ENCODE assay signal across 25 cellular contexts in the genomic region with DNA sequence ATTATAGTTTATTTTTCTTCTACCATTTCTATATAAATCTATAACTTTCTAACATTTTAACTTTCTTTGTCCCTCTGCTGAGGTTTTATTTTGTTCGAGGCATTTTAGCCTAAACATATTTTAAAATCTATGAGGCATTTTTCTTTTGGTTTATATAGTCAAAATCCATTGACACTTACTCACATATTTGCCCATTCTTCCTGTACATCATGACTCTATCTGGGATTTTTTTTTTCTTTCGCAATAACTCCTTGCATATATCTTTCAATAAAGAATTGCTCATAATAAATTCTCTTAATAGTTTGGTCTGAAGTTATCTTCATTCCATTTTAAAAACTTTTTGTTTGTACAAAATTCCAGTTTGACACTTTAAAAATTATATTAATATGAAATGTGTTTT.
"Had no signal": no experiment of that assay in that cellular context is flagged by ENCODE, and none has a peak within 500 bp of the region (broad histone marks: within the 10 kb centered on the region; RNA-seq: fewer than 3 reads in every experiment).

No MANE protein-coding gene starts in this region.

- H3K4me3 ChIP-seq: body of pancreas, left ventricle myocardium inferior, sigmoid colon, uterus had no signal

- H3K4me3 Mint-ChIP-seq: activated CD4-positive, alpha-beta T cell treated with anti-CD3 and anti-CD28 coated beads, Interleukin-2, amount 10 ng/mL, durations not matched to agents 7 days and 5 days; activated CD8-positive, alpha-beta T cell treated with anti-CD3 and anti-CD28 coated beads, Interleukin-2, amount 10 ng/mL, durations not matched to agents 7 days and 5 days; activated naive CD8-positive, alpha-beta T cell treated with anti-CD3 and anti-CD28 coated beads, Interleukin-2, amount 50 U/mL, for 24 hours; activated T-helper 1 cell treated with anti-CD3 and anti-CD28 coated beads, Interleukin-12 subunit alpha, Interleukin-12 subunit beta, Interleukin-2, Interleukin-4 antibody, amounts not matched to agents 30 ng/mL and 10 ng/mL and 1 ng/mL, durations not matched to agents 14 hours and 24 hours and 36 hours; immature natural killer cell; mesothelial cell of epicardium; natural killer cell; stimulated activated naive B cell treated with anti-CD40 and anti-IgM and Interleukin-4, amounts not matched to agents 10 μg/mL and 1 μg/mL and 100 μg/mL, for 72 hours had no signal

- H3K9me3 ChIP-seq: body of pancreas, sigmoid colon, uterus had no signal

- H3K27ac ChIP-seq: body of pancreas, left ventricle myocardium inferior, sigmoid colon, uterus, WERI-Rb-1 had no signal

- H3K27me3 ChIP-seq: body of pancreas, sigmoid colon, uterus had no signal

- H3K27me3 Mint-ChIP-seq: activated CD4-positive, alpha-beta T cell treated with anti-CD3 and anti-CD28 coated beads, Interleukin-2, amount 10 ng/mL, durations not matched to agents 7 days and 5 days; activated naive CD8-positive, alpha-beta T cell treated with anti-CD3 and anti-CD28 coated beads, Interleukin-2, amount 50 U/mL, for 24 hours; progenitor cell of endocrine pancreas; stimulated activated naive B cell treated with anti-CD40 and anti-IgM and Interleukin-4, amounts not matched to agents 10 μg/mL and 1 μg/mL and 100 μg/mL, for 72 hours had no signal

- H3K4me1 ChIP-seq: body of pancreas, left ventricle myocardium inferior, sigmoid colon, uterus had no signal

- H3K36me3 Mint-ChIP-seq: immature natural killer cell; natural killer cell; stimulated activated naive B cell treated with anti-CD40 and anti-IgM and Interleukin-4, amounts not matched to agents 10 μg/mL and 1 μg/mL and 100 μg/mL, for 72 hours had no signal

- H3K27ac Mint-ChIP-seq: activated CD4-positive, alpha-beta T cell treated with anti-CD3 and anti-CD28 coated beads, Interleukin-2, amount 10 ng/mL, durations not matched to agents 7 days and 5 days; activated CD8-positive, alpha-beta T cell treated with anti-CD3 and anti-CD28 coated beads, Interleukin-2, amount 10 ng/mL, durations not matched to agents 7 days and 5 days; activated naive CD8-positive, alpha-beta T cell treated with anti-CD3 and anti-CD28 coated beads, Interleukin-2, amount 50 U/mL, for 24 hours; activated T-helper 1 cell treated with anti-CD3 and anti-CD28 coated beads, Interleukin-12 subunit alpha, Interleukin-12 subunit beta, Interleukin-2, Interleukin-4 antibody, amounts not matched to agents 30 ng/mL and 10 ng/mL and 1 ng/mL, durations not matched to agents 14 hours and 24 hours and 36 hours; immature natural killer cell; mesothelial cell of epicardium; natural killer cell; progenitor cell of endocrine pancreas; stimulated activated naive B cell treated with anti-CD40 and anti-IgM and Interleukin-4, amounts not matched to agents 10 μg/mL and 1 μg/mL and 100 μg/mL, for 72 hours had no signal

- ATAC-seq: activated CD8-positive, alpha-beta T cell treated with anti-CD3 and anti-CD28 coated beads, Interleukin-2, amount 10 ng/mL, durations not matched to agents 7 days and 5 days; activated naive CD8-positive, alpha-beta T cell treated with anti-CD3 and anti-CD28 coated beads, Interleukin-2, amount 50 U/mL, for 24 hours; body of pancreas; esophagus mucosa; natural killer cell; stimulated activated naive B cell treated with anti-CD40 and anti-IgM and Interleukin-4, amounts not matched to agents 10 μg/mL and 1 μg/mL and 100 μg/mL, for 72 hours had no signal

- H3K36me3 ChIP-seq: left ventricle myocardium inferior, sigmoid colon, uterus, WERI-Rb-1 had no signal

- H3K9me3 Mint-ChIP-seq: activated CD4-positive, alpha-beta T cell treated with anti-CD3 and anti-CD28 coated beads, Interleukin-2, amount 10 ng/mL, durations not matched to agents 7 days and 5 days; activated T-helper 1 cell treated with anti-CD3 and anti-CD28 coated beads, Interleukin-12 subunit alpha, Interleukin-12 subunit beta, Interleukin-2, Interleukin-4 antibody, amounts not matched to agents 30 ng/mL and 10 ng/mL and 1 ng/mL, durations not matched to agents 14 hours and 24 hours and 36 hours; stimulated activated naive B cell treated with anti-CD40 and anti-IgM and Interleukin-4, amounts not matched to agents 10 μg/mL and 1 μg/mL and 100 μg/mL, for 72 hours had no signal

- DNase-seq: activated CD4-positive, alpha-beta T cell treated with anti-CD3 and anti-CD28 coated beads, Interleukin-2, amount 10 ng/mL, durations not matched to agents 7 days and 5 days; activated CD4-positive, CD25-positive, alpha-beta regulatory T cell treated with anti-CD3 and anti-CD28 coated beads, Interleukin-2, amount 50 U/mL, for 72 hours; activated CD8-positive, alpha-beta T cell treated with anti-CD3 and anti-CD28 coated beads, Interleukin-2, amount 10 ng/mL, durations not matched to agents 7 days and 5 days; activated gamma-delta T cell; activated naive CD4-positive, alpha-beta T cell treated with anti-CD3 and anti-CD28 coated beads, Interleukin-2, amount 50 U/mL, for 16 hours; activated naive CD8-positive, alpha-beta T cell treated with anti-CD3 and anti-CD28 coated beads, Interleukin-2, amount 50 U/mL, for 24 hours; anterior cingulate cortex; body of pancreas; central memory CD4-positive, alpha-beta T cell; effector memory CD4-positive, alpha-beta T cell; immature natural killer cell; kidney glomerular epithelial cell; left ventricle myocardium inferior; natural killer cell; retina; sigmoid colon; stimulated activated CD4-positive, alpha-beta T cell treated with anti-CD3 and anti-CD28 coated beads, Interleukin-2, amount 100 ng/mL, for 48 hours; stimulated activated CD8-positive, alpha-beta memory T cell treated with anti-CD3 and anti-CD28 coated beads, Interleukin-4, amount 100 ng/mL, for 48 hours; stimulated activated naive B cell treated with anti-CD40 and anti-IgM and Interleukin-4, amounts not matched to agents 10 μg/mL and 1 μg/mL and 100 μg/mL, for 72 hours; uterus; WERI-Rb-1 had no signal

- H3K4me1 Mint-ChIP-seq: activated CD4-positive, alpha-beta T cell treated with anti-CD3 and anti-CD28 coated beads, Interleukin-2, amount 10 ng/mL, durations not matched to agents 7 days and 5 days; activated naive CD8-positive, alpha-beta T cell treated with anti-CD3 and anti-CD28 coated beads, Interleukin-2, amount 50 U/mL, for 24 hours; immature natural killer cell; natural killer cell; stimulated activated naive B cell treated with anti-CD40 and anti-IgM and Interleukin-4, amounts not matched to agents 10 μg/mL and 1 μg/mL and 100 μg/mL, for 72 hours had no signal
